ENCODE assay signal across 26 cellular contexts in genomic region chr1:59804301-59804700, GRCh38. TPM values are rescaled to one million over a fixed set of nuclear protein-coding genes. Genes with fewer than 3 reads are reported as not detected.
"Had no signal": no experiment of that assay in that cellular context is flagged by ENCODE, and none has a peak within 500 bp of the region (broad histone marks: within the 10 kb centered on the region; RNA-seq: fewer than 3 reads in every experiment).

No MANE protein-coding gene starts in this region.

- H3K4me3 ChIP-seq: ascending aorta, breast epithelium, coronary artery, gastroesophageal sphincter, heart right ventricle had no signal

- H3K27ac ChIP-seq: ascending aorta, coronary artery, gastroesophageal sphincter, heart right ventricle had no signal

- H3K4me1 ChIP-seq: ascending aorta, breast epithelium, gastroesophageal sphincter, heart right ventricle had no signal

- H3K27me3 ChIP-seq: ascending aorta, breast epithelium, gastroesophageal sphincter, heart right ventricle had no signal

- H3K9me3 ChIP-seq: ascending aorta, breast epithelium, gastroesophageal sphincter had no signal

- DNase-seq: activated CD4-positive, alpha-beta memory T cell treated with anti-CD3 and anti-CD28 coated beads for 36 hours; activated CD4-positive, alpha-beta T cell treated with anti-CD3 and anti-CD28 coated beads for 36 hours; activated CD4-positive, alpha-beta T cell treated with anti-CD3 and anti-CD28 coated beads, Interleukin-2, amount 10 ng/mL, durations not matched to agents 24 days and 14 days; activated CD4-positive, CD25-positive, alpha-beta regulatory T cell; activated CD4-positive, CD25-positive, alpha-beta regulatory T cell treated with anti-CD3 and anti-CD28 coated beads, Interleukin-2, amount 50 U/mL, for 72 hours; activated CD8-positive, alpha-beta memory T cell treated with anti-CD3 and anti-CD28 coated beads, Interleukin-2, amount 10 ng/mL, durations not matched to agents 7 days and 5 days; activated CD8-positive, alpha-beta memory T cell treated with anti-CD3 and anti-CD28 coated beads, Interleukin-2, amount 50 U/mL, for 4 hours; activated CD8-positive, alpha-beta T cell treated with anti-CD3 and anti-CD28 coated beads, Interleukin-2, amount 10 ng/mL, durations not matched to agents 7 days and 5 days; activated effector memory CD4-positive, alpha-beta T cell treated with anti-CD3 and anti-CD28 coated beads, Interleukin-2, amount 50 U/mL, for 16 hours; activated naive CD4-positive, alpha-beta T cell; activated naive CD4-positive, alpha-beta T cell treated with anti-CD3 and anti-CD28 coated beads, Interleukin-2, amount 10 ng/mL, durations not matched to agents 7 days and 5 days; activated naive CD8-positive, alpha-beta T cell treated with anti-CD3 and anti-CD28 coated beads, Interleukin-2, amount 10 ng/mL, durations not matched to agents 7 days and 5 days; activated T-cell treated with anti-CD3 and anti-CD28 coated beads, Interleukin-2, amount 50 U/mL, for 1 hour; activated T-cell treated with anti-CD3 and anti-CD28 coated beads, Interleukin-2, amount 50 U/mL, for 48 hours; effector CD4-positive, alpha-beta T cell; effector memory CD8-positive, alpha-beta T cell; foreskin melanocyte; heart right ventricle; T-helper 1 cell; T-helper 17 cell; T1000 had no signal

- H3K36me3 ChIP-seq: ascending aorta, breast epithelium, gastroesophageal sphincter, heart right ventricle had no signal

RNA-seq across cellular contexts. Expression of gene HOOK1, which starts 10.4 kb away (rescaled TPM):
- total RNA-seq: ascending aorta, fibroblast of villous mesenchyme had no signal
